Comparison of ENCODE assay signal across 15 cellular contexts in the genomic region with DNA sequence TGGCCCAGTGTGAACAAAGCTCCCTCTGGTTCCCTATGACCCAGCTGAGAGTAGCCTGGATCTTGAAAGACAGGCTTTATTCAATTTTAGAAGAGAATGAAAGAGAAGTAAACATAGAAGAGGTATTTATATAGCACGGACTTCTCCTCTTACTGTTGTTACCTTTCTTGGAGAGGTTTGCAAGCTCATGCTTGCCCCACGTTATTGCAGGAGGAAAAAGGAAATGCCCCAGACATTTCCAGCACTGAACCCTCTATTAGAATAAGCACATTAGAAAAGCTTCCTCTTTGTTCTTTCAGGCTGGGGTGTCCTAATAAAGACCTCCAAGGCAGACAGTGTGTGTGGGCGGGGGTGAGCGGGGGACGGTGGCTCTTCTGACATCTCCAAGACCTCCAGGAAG.
DNase-seq lines count a peak whose midpoint lies in the region; TF ChIP-seq lines count a peak whose summit lies in the region.
"Had no signal": no experiment of that assay in that cellular context is flagged by ENCODE, and none has a peak within 500 bp of the region (broad histone marks: within the 10 kb centered on the region; RNA-seq: fewer than 3 reads in every experiment).

No MANE protein-coding gene starts in this region.

- H2AFZ ChIP-seq in neural progenitor cell (replicated peaks), result peak overlapping the region; percentile 68

- H3K4me1 Mint-ChIP-seq in neural progenitor cell, result peaks cover 12% of the 10 kb centered on the region
- H3K4me1 Mint-ChIP-seq: CD14-positive monocyte; CD8-positive, alpha-beta memory T cell had no signal

- no peaks in the 10 kb centered on the region for H3K27me3 ChIP-seq in neural progenitor cell
- H3K27me3 ChIP-seq: BE2C had no signal

- no peaks in the 10 kb centered on the region for H3K79me2 ChIP-seq in neural progenitor cell (ENCODE audit: low read depth)

- H3K4me1 ChIP-seq in neural progenitor cell, result peaks cover 9% of the 10 kb centered on the region
- H3K4me1 ChIP-seq: A549, BE2C, Caco-2, HAP-1 had no signal

- CTCF ChIA-PET in RWPE1 (lab: Yijun Ruan, JAX), result interaction anchor here (0.6 kb wide), 2 partner anchors 822 to 1497 kb away, joined by 3 read pairs; no protein-coding TSS in a partner anchor

- POLR2A ChIA-PET in RWPE1 (lab: Yijun Ruan, JAX; ENCODE audit: low non-redundant PET), result no interaction called here

- DNase-seq in RWPE1 (ENCODE audit: low spot score) (peak; percentile 10), SKM-1 treated with dmso at 0.1 percent for 144 hours (lab: John Stamatoyannopoulos, UW; ENCODE audit: unreplicated experiment) (peak; percentile 28), neural progenitor cell (ENCODE audit: low spot score) (no peak), KG1 (lab: John Stamatoyannopoulos, UW) (no peak), NCI-H1436 (lab: John Stamatoyannopoulos, UW) (no peak)
- DNase-seq in activated CD8-positive, alpha-beta memory T cell treated with anti-CD3 and anti-CD28 coated beads, Interleukin-2, amount 50 U/mL, for 48 hours, result no peak
- DNase-seq: BE2C; Caco-2; CD8-positive, alpha-beta memory T cell; DND-41; GDM1; IMR-90 had no signal

- no peak overlapping the region for H3K4me3 ChIP-seq in neural progenitor cell
- H3K4me3 ChIP-seq: A549, HAP-1 had no signal

- peaks cover 3% of the 10 kb centered on the region for H3K27me3 Mint-ChIP-seq in neural progenitor cell (ENCODE audit: insufficient read depth, low read depth)

- H3K9me3 Mint-ChIP-seq in neural progenitor cell, result peaks cover 7% of the 10 kb centered on the region

- no peak overlapping the region for H3K27ac Mint-ChIP-seq in neural progenitor cell
- H3K27ac Mint-ChIP-seq: CD14-positive monocyte; CD8-positive, alpha-beta memory T cell had no signal

- H3K27ac ChIP-seq in RWPE1 (no peak overlapping the region), neural progenitor cell (no peak overlapping the region)
- H3K27ac ChIP-seq: A549 had no signal

- no peaks in the 10 kb centered on the region for H3K36me3 Mint-ChIP-seq in neural progenitor cell
- H3K36me3 Mint-ChIP-seq: CD14-positive monocyte had no signal

- no peak for TF ChIP-seq CTCF in RWPE1 (conservative IDR thresholded peaks at IDR 0.05; ENCODE audit: low read depth)
- no peak for TF ChIP-seq CTCF in neural progenitor cell (IDR thresholded peaks at IDR 0.05)

- H3K4me3 Mint-ChIP-seq in neural progenitor cell, result no peak overlapping the region
- H3K4me3 Mint-ChIP-seq: CD14-positive monocyte; CD8-positive, alpha-beta memory T cell had no signal

- no peaks in the 10 kb centered on the region for H3K9me3 ChIP-seq in neural progenitor cell (ENCODE audit: low read depth)
- H3K9me3 ChIP-seq: BE2C, Caco-2, HAP-1 had no signal

- no peaks in the 10 kb centered on the region for H3F3A ChIP-seq in neural progenitor cell (ENCODE audit: low read depth)

- H3K9ac ChIP-seq in neural progenitor cell, result no peak overlapping the region

- no peaks in the 10 kb centered on the region for H4K20me1 ChIP-seq in neural progenitor cell (ENCODE audit: low read depth)

- H3K4me2 ChIP-seq in neural progenitor cell, result no peak overlapping the region
- H3K4me2 ChIP-seq: A549 had no signal

- no peaks in the 10 kb centered on the region for H3K36me3 ChIP-seq in neural progenitor cell
- H3K36me3 ChIP-seq: BE2C, HAP-1 had no signal

Comparison
In these comparisons a context has a peak if more than half of its experiments do, and no peak if none do; other contexts are left out.
1. DNase-seq: peak in RWPE1 (single experiment) and SKM-1 treated with dmso at 0.1 percent for 144 hours (single experiment); none in neural progenitor cell (single experiment), KG1 (single experiment), NCI-H1436 (single experiment) and activated CD8-positive, alpha-beta memory T cell treated with anti-CD3 and anti-CD28 coated beads, Interleukin-2, amount 50 U/mL, for 48 hours (single experiment).